In genomic region chr15:99365232-99365631, GRCh38 we compare ENCODE assay signal across 12 cellular contexts.
DNase-seq lines count a peak whose midpoint lies in the region; ATAC-seq and TF ChIP-seq lines count a peak whose summit lies in the region.
"Had no signal": no experiment of that assay in that cellular context is flagged by ENCODE, and none has a peak within 500 bp of the region (broad histone marks: within the 10 kb centered on the region; RNA-seq: fewer than 3 reads in every experiment).

No MANE protein-coding gene starts in this region.

- 67% methylated on average over 1 of the region's 1 CpG for WGBS in hepatocyte (ENCODE audit: low lambda C conversion rate, missing lambda C conversion rate)

- POLR2A ChIA-PET in naive thymus-derived CD8-positive, alpha-beta T cell (lab: Charles Lee): interaction anchor here (0.8 kb wide), 1 partner anchor 265 kb away, joined by 3 read pairs; no protein-coding TSS in a partner anchor

- H3K4me3 Mint-ChIP-seq in naive thymus-derived CD8-positive, alpha-beta T cell: no peak overlapping the region
- H3K4me3 Mint-ChIP-seq: activated T-cell treated with anti-CD3 and anti-CD28 coated beads, Interleukin-2, amount 50 U/mL, for 24 hours had no signal

- H3K4me1 Mint-ChIP-seq in naive thymus-derived CD8-positive, alpha-beta T cell: peaks cover 0 to 8% (median under 1%) of the 10 kb centered on the region in 4 donors

- H3K4me2 ChIP-seq in hepatocyte: no peak overlapping the region

- DNase-seq in naive thymus-derived CD8-positive, alpha-beta T cell: peak in 2 of 10 donors; percentile 15 to 27
- DNase-seq in WERI-Rb-1 (no peak), SJCRH30 (no peak), medulla oblongata (ENCODE audit: extremely low spot score) (no peak), hepatocyte (ENCODE audit: low spot score) (no peak)
- DNase-seq: activated T-cell treated with anti-CD3 and anti-CD28 coated beads, Interleukin-2, amount 50 U/mL, for 24 hours; caudate nucleus; left lung had no signal

- no peaks in the 10 kb centered on the region; the same call in 1 of the 2 replicates for H3K36me3 ChIP-seq in WERI-Rb-1
- H3K36me3 ChIP-seq in SJCRH30: no peaks in the 10 kb centered on the region
- no peaks in the 10 kb centered on the region for H3K36me3 ChIP-seq in hepatocyte (replicated peaks; ENCODE audit: insufficient read depth, low read depth)
- H3K36me3 ChIP-seq: left lung, prostate gland had no signal

- H3K4me1 ChIP-seq in SJCRH30 (no peaks in the 10 kb centered on the region), hepatocyte (ENCODE audit: insufficient read depth) (no peaks in the 10 kb centered on the region)
- H3K4me1 ChIP-seq: left lung, prostate gland had no signal

- H3K4me3 ChIP-seq in WERI-Rb-1 (ENCODE audit: low read depth, low read length): no peak overlapping the region
- no peak overlapping the region for H3K4me3 ChIP-seq in SJCRH30
- no peak overlapping the region for H3K4me3 ChIP-seq in hepatocyte
- H3K4me3 ChIP-seq: left lung, prostate gland had no signal

- TF ChIP-seq CTCF in WERI-Rb-1 (IDR thresholded peaks at IDR 0.05; ENCODE audit: low read depth, low read length) (no peak), hepatocyte (IDR thresholded peaks at IDR 0.05; ENCODE audit: poor library complexity) (no peak)

- no peaks in the 10 kb centered on the region for H3K79me2 ChIP-seq in hepatocyte

- H3K9me3 ChIP-seq in WERI-Rb-1 (ENCODE audit: severe bottlenecking): no peaks in the 10 kb centered on the region
- 0 out of 2 replicates have a peak, but pooled peaks cover 8% of the 10 kb centered on the region for H3K9me3 ChIP-seq in SJCRH30 (replicated peaks)
- no peaks in the 10 kb centered on the region for H3K9me3 ChIP-seq in hepatocyte (ENCODE audit: low read depth)
- H3K9me3 ChIP-seq: prostate gland had no signal

- H3K9me3 Mint-ChIP-seq in naive thymus-derived CD8-positive, alpha-beta T cell: peaks cover 0 to 20% (median 7%) of the 10 kb centered on the region in 9 donors

- no peaks in the 10 kb centered on the region for H4K20me1 ChIP-seq in hepatocyte (ENCODE audit: insufficient read depth, poor library complexity, severe bottlenecking)

- H3K27me3 Mint-ChIP-seq in naive thymus-derived CD8-positive, alpha-beta T cell: no peaks in the 10 kb centered on the region
- H3K27me3 Mint-ChIP-seq: activated T-cell treated with anti-CD3 and anti-CD28 coated beads, Interleukin-2, amount 50 U/mL, for 24 hours had no signal

- no peak overlapping the region for H3K27ac Mint-ChIP-seq in naive thymus-derived CD8-positive, alpha-beta T cell
- H3K27ac Mint-ChIP-seq: activated T-cell treated with anti-CD3 and anti-CD28 coated beads, Interleukin-2, amount 50 U/mL, for 24 hours had no signal

- ATAC-seq in GM18873 (IDR thresholded peaks at IDR 0.05; ENCODE audit: low FRiP score, unreplicated experiment) (peak; percentile 78), GM21619 (IDR thresholded peaks at IDR 0.05; ENCODE audit: unreplicated experiment) (peak; percentile 97), HG03342 (IDR thresholded peaks at IDR 0.05; ENCODE audit: unreplicated experiment) (peak; percentile 96)
- ATAC-seq in naive thymus-derived CD8-positive, alpha-beta T cell: peak; percentile 33 to 35
- ATAC-seq: left lung had no signal

- no peak overlapping the region for H2AFZ ChIP-seq in hepatocyte

- H3K27me3 ChIP-seq in WERI-Rb-1 (ENCODE audit: insufficient read depth, low read depth, severe bottlenecking): no peaks in the 10 kb centered on the region
- no peaks in the 10 kb centered on the region for H3K27me3 ChIP-seq in SJCRH30
- H3K27me3 ChIP-seq in hepatocyte: no peaks in the 10 kb centered on the region
- H3K27me3 ChIP-seq: left lung had no signal

- no peaks in the 10 kb centered on the region for H3K9me2 ChIP-seq in hepatocyte (replicated peaks; ENCODE audit: insufficient read depth)

- H3K27ac ChIP-seq in WERI-Rb-1: no peak overlapping the region
- H3K27ac ChIP-seq in SJCRH30: no peak overlapping the region
- no peak overlapping the region for H3K27ac ChIP-seq in hepatocyte
- H3K27ac ChIP-seq: left lung, prostate gland had no signal

- H3K36me3 Mint-ChIP-seq in naive thymus-derived CD8-positive, alpha-beta T cell: peaks cover 15 to 44% (median 27%) of the 10 kb centered on the region in 3 donors

Comparison
In these comparisons a context has a peak if more than half of its experiments do, and no peak if none do; other contexts are left out.
1. ATAC-seq: peak in every context shown above with its lines; median percentile 97 in GM21619; 96 in HG03342; 78 in GM18873; 34 in naive thymus-derived CD8-positive, alpha-beta T cell.